ENCODE assay signal across 16 cellular contexts in genomic region chr2:46575467-46575866, GRCh38.
"Had no signal": no experiment of that assay in that cellular context is flagged by ENCODE, and none has a peak within 500 bp of the region (broad histone marks: within the 10 kb centered on the region; RNA-seq: fewer than 3 reads in every experiment).

No MANE protein-coding gene starts in this region.

- H3K9me3 ChIP-seq: ascending aorta, neutrophil, right atrium auricular region, thyroid gland, uterus had no signal

- H3K9me3 Mint-ChIP-seq: activated T-cell treated with anti-CD3 and anti-CD28 coated beads, Interleukin-2, amount 50 U/mL, for 72 hours; T-helper 2 cell treated with Interferon-gamma antibody and Interleukin-4, amounts not matched to agents 5 μg/mL and 100 μg/mL, for 36 hours had no signal

- H3K27ac Mint-ChIP-seq: activated CD8-positive, alpha-beta memory T cell treated with anti-CD3 and anti-CD28 coated beads, Interleukin-2, amount 10 ng/mL, durations not matched to agents 7 days and 5 days; T-helper 2 cell treated with Interferon-gamma antibody and Interleukin-4, amounts not matched to agents 5 μg/mL and 100 μg/mL, for 36 hours had no signal

- H3K4me1 ChIP-seq: thyroid gland had no signal

- H3K36me3 ChIP-seq: uterus had no signal

- H3K27me3 Mint-ChIP-seq: activated CD8-positive, alpha-beta memory T cell treated with anti-CD3 and anti-CD28 coated beads, Interleukin-2, amount 10 ng/mL, durations not matched to agents 7 days and 5 days had no signal

- DNase-seq: activated CD4-positive, alpha-beta T cell treated with anti-CD3 and anti-CD28 coated beads, Interleukin-2, amount 50 U/mL, for 48 hours; activated CD4-positive, CD25-positive, alpha-beta regulatory T cell treated with anti-CD3 and anti-CD28 coated beads, Interleukin-2, amount 50 U/mL, for 72 hours; activated CD8-positive, alpha-beta memory T cell treated with anti-CD3 and anti-CD28 coated beads, Interleukin-2, amount 10 ng/mL, durations not matched to agents 7 days and 5 days; activated gamma-delta T cell treated with Interleukin-2 at 50 U/mL for 16 hours; activated T-cell treated with anti-CD3 and anti-CD28 coated beads, Interleukin-2, amount 50 U/mL, for 72 hours; foreskin melanocyte; kidney; posterior cingulate gyrus; small intestine; thyroid gland; uterus had no signal

- ATAC-seq: activated CD8-positive, alpha-beta memory T cell treated with anti-CD3 and anti-CD28 coated beads, Interleukin-2, amount 10 ng/mL, durations not matched to agents 7 days and 5 days; activated T-cell treated with anti-CD3 and anti-CD28 coated beads, Interleukin-2, amount 50 U/mL, for 72 hours had no signal

- H3K4me3 ChIP-seq: right atrium auricular region, thyroid gland, uterus had no signal

- H3K27me3 ChIP-seq: ascending aorta, neutrophil, right atrium auricular region, thyroid gland, uterus had no signal

- FAIRE-seq: bronchial epithelial cell, kidney, small intestine had no signal

- H3K4me1 Mint-ChIP-seq: activated CD8-positive, alpha-beta memory T cell treated with anti-CD3 and anti-CD28 coated beads, Interleukin-2, amount 10 ng/mL, durations not matched to agents 7 days and 5 days had no signal

- H3K4me3 Mint-ChIP-seq: activated CD8-positive, alpha-beta memory T cell treated with anti-CD3 and anti-CD28 coated beads, Interleukin-2, amount 10 ng/mL, durations not matched to agents 7 days and 5 days; activated T-cell treated with anti-CD3 and anti-CD28 coated beads, Interleukin-2, amount 50 U/mL, for 72 hours; T-helper 2 cell treated with Interferon-gamma antibody and Interleukin-4, amounts not matched to agents 5 μg/mL and 100 μg/mL, for 36 hours had no signal

- H3K27ac ChIP-seq: ascending aorta, neutrophil, right atrium auricular region, thyroid gland had no signal
